In genomic region chr7:29457141-29457561, GRCh38 we compare ENCODE assay signal across 14 cellular contexts.
DNase-seq lines count a peak whose midpoint lies in the region; ATAC-seq lines count a peak whose summit lies in the region.
"Had no signal": no experiment of that assay in that cellular context is flagged by ENCODE, and none has a peak within 500 bp of the region (broad histone marks: within the 10 kb centered on the region; RNA-seq: fewer than 3 reads in every experiment).

No MANE protein-coding gene starts in this region.

- no peak for DNase-seq in SW 1271 (lab: John Stamatoyannopoulos, UW)
- DNase-seq: activated CD4-positive, alpha-beta T cell treated with anti-CD3 and anti-CD28 coated beads, Interleukin-2, amount 50 U/mL, for 4 hours; activated naive CD4-positive, alpha-beta T cell treated with anti-CD3 and anti-CD28 coated beads, Interleukin-2, amount 50 U/mL, for 16 hours; BE2C; esophagus squamous epithelium; NCI-H2029 treated with DMSO at 0.1 percent for 48 hours; NCI-H774 had no signal

- H3K9ac ChIP-seq in HUES48 (ENCODE audit: low read depth, low read length) (no peak overlapping the region), skeletal muscle satellite cell (ENCODE audit: low read depth, low read length) (no peak overlapping the region)

- no peaks in the 10 kb centered on the region for H3K36me3 ChIP-seq in HUES48 (ENCODE audit: control insufficient read depth, insufficient read depth, low read length)
- no peaks in the 10 kb centered on the region for H3K36me3 ChIP-seq in skeletal muscle satellite cell (ENCODE audit: insufficient read depth, low read length)
- H3K36me3 ChIP-seq: BE2C, esophagus squamous epithelium had no signal

- H3K4me2 ChIP-seq in skeletal muscle satellite cell (ENCODE audit: low read length) = peak overlapping the region; percentile 28

- no peak overlapping the region for H3K4me3 ChIP-seq in HUES48 (ENCODE audit: low read depth, low read length)
- H3K4me3 ChIP-seq in skeletal muscle satellite cell (ENCODE audit: low read length) = no peak overlapping the region
- H3K4me3 ChIP-seq: esophagus squamous epithelium had no signal

- no peaks in the 10 kb centered on the region for H3K9me3 ChIP-seq in HUES48 (ENCODE audit: control insufficient read depth, insufficient read depth, low read length)
- H3K9me3 ChIP-seq in skeletal muscle satellite cell (replicated peaks; ENCODE audit: low read length) = no peaks in the 10 kb centered on the region
- H3K9me3 ChIP-seq: BE2C, esophagus squamous epithelium had no signal

- ATAC-seq in GM21717 (IDR thresholded peaks at IDR 0.05; ENCODE audit: unreplicated experiment) (no peak), HG03457 (IDR thresholded peaks at IDR 0.05; ENCODE audit: unreplicated experiment) (no peak)
- ATAC-seq: Panc1 had no signal

- H3K27ac ChIP-seq in HUES48 (ENCODE audit: low read depth, low read length) (peak overlapping the region; percentile 34), angular gyrus (ENCODE audit: low read depth, low read length) (peak overlapping the region; percentile 23), layer of hippocampus (ENCODE audit: low read depth, low read length) (peak overlapping the region; percentile 18)
- H3K27ac ChIP-seq: esophagus squamous epithelium had no signal

- H3K27me3 ChIP-seq in HUES48 (ENCODE audit: control insufficient read depth, insufficient read depth, low read length) = no peaks in the 10 kb centered on the region
- no peaks in the 10 kb centered on the region for H3K27me3 ChIP-seq in layer of hippocampus (ENCODE audit: control insufficient read depth, insufficient read depth, low read length)
- H3K27me3 ChIP-seq in skeletal muscle satellite cell (ENCODE audit: control insufficient read depth, insufficient read depth, low read length) = no peaks in the 10 kb centered on the region
- H3K27me3 ChIP-seq: BE2C, esophagus squamous epithelium had no signal

- H3K4me1 ChIP-seq in HUES48 (ENCODE audit: control insufficient read depth, insufficient read depth, low read length) (peaks cover 7% of the 10 kb centered on the region; the same call in 1 of the 2 replicates), skeletal muscle satellite cell (ENCODE audit: control insufficient read depth, insufficient read depth, low read length) (peaks cover 15% of the 10 kb centered on the region)
- H3K4me1 ChIP-seq: BE2C had no signal
